In the genomic region with DNA sequence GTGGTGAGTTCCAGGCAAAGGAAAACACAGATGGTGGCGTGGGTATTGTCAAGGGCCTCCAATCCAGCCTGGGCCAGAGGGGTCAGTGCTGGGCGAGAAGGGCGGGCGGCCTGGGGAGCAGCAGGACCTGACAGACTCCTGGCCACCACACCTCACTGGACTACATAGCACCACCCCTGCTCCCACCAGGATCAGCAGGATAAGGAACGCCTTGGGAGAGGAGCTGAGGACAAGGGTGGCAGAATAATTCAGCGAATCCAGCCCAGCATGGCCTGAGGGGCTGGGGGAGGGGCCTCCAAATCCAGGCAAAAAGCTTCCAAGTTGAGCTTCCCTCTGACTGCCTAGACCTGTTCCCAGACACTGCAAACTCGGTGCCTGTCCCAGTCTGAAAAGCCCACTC, we compare ENCODE assay signal across 24 cellular contexts. TPM values are rescaled to one million over a fixed set of nuclear protein-coding genes. Genes with fewer than 3 reads are reported as not detected.
DNase-seq lines count a peak whose midpoint lies in the region; ATAC-seq and TF ChIP-seq lines count a peak whose summit lies in the region.
"Had no signal": no experiment of that assay in that cellular context is flagged by ENCODE, and none has a peak within 500 bp of the region (broad histone marks: within the 10 kb centered on the region; RNA-seq: fewer than 3 reads in every experiment).

No MANE protein-coding gene starts in this region.

- H3K4me3 Mint-ChIP-seq in type B pancreatic cell: peak overlapping the region; percentile 57
- H3K4me3 Mint-ChIP-seq in CD4-positive, alpha-beta T cell: no peak overlapping the region
- H3K4me3 Mint-ChIP-seq: CD4-positive, CD25-positive, alpha-beta regulatory T cell had no signal

- CTCF ChIA-PET in HEK293 (lab: Yijun Ruan, JAX): interaction anchor here (0.6 to 9.1 kb wide), 10 partner anchors 9 to 405 kb away, joined by 3 to 112 read pairs (median 4); a partner anchor contains a TSS
- CTCF ChIA-PET in RWPE1 (lab: Yijun Ruan, JAX): interaction anchor here (1.0 kb wide), 1 partner anchor 95 kb away, joined by 3 read pairs; no protein-coding TSS in a partner anchor
- CTCF ChIA-PET in CD4-positive, alpha-beta T cell (lab: Charles Lee): interaction anchor here (1.3 kb wide), 1 partner anchor 23 kb away, joined by 3 read pairs; no protein-coding TSS in a partner anchor

- peaks cover 34% of the 10 kb centered on the region for H3K4me1 ChIP-seq in HEK293 (ENCODE audit: control insufficient read depth, insufficient read depth, low read length)
- H3K4me1 ChIP-seq: BE2C had no signal

- H3K36me3 Mint-ChIP-seq in type B pancreatic cell: no peaks in the 10 kb centered on the region
- H3K36me3 Mint-ChIP-seq in CD4-positive, alpha-beta T cell (ENCODE audit: low read depth): no peaks in the 10 kb centered on the region
- H3K36me3 Mint-ChIP-seq: CD4-positive, CD25-positive, alpha-beta regulatory T cell had no signal

- intact Hi-C loops in CD4-positive, alpha-beta T cell (cut with DNase I, micrococcal nuclease): no loop called here

- H3K27me3 ChIP-seq in CD4-positive, alpha-beta T cell (ENCODE audit: control insufficient read depth, insufficient read depth, low read length): peaks cover 71% of the 10 kb centered on the region
- H3K27me3 ChIP-seq: MG63 had no signal

- TF ChIP-seq CTCF in HEK293 (tag by site-specific recombination; IDR thresholded peaks at IDR 0.05) (no peak), RWPE1 (conservative IDR thresholded peaks at IDR 0.05; ENCODE audit: low read depth) (no peak), type B pancreatic cell (conservative IDR thresholded peaks at IDR 0.05) (no peak)
- no peak for TF ChIP-seq CTCF in CD4-positive, alpha-beta T cell (IDR thresholded peaks at IDR 0.05)

- no peak overlapping the region for H3K27ac Mint-ChIP-seq in type B pancreatic cell
- H3K27ac Mint-ChIP-seq in CD4-positive, alpha-beta T cell: no peak overlapping the region
- H3K27ac Mint-ChIP-seq: CD4-positive, CD25-positive, alpha-beta regulatory T cell had no signal

- H3K4me3 ChIP-seq in HEK293 (ENCODE audit: low read depth, low read length) (no peak overlapping the region), iPS-18c (ENCODE audit: insufficient read depth, low read depth, low read length) (0 out of 2 replicates have a peak overlapping the region, but pooled peaks have one; percentile 4)
- H3K4me3 ChIP-seq: GM23248, K562, MG63 had no signal

- ATAC-seq in CD4-positive, alpha-beta T cell (ENCODE audit: poor library complexity): no peak
- ATAC-seq: HCT116, K562 had no signal

- POLR2A ChIA-PET in HEK293 (lab: Yijun Ruan, JAX) (interaction anchor here (0.5 to 1.2 kb wide), 3 partner anchors 20 to 423 kb away, joined by 3 to 6 read pairs (median 4); a partner anchor contains a TSS), RWPE1 (lab: Yijun Ruan, JAX; ENCODE audit: low non-redundant PET) (interaction anchor here (0.8 kb wide), 1 partner anchor 19 kb away, joined by 3 read pairs; a partner anchor contains a TSS)
- POLR2A ChIA-PET in CD4-positive, alpha-beta T cell (lab: Charles Lee): no interaction called here

- no peaks in the 10 kb centered on the region for H3K9me3 ChIP-seq in HEK293 (ENCODE audit: control insufficient read depth, insufficient read depth, low read depth, low read length)
- H3K9me3 ChIP-seq in iPS-18c (ENCODE audit: control insufficient read depth, insufficient read depth, low read length): no peaks in the 10 kb centered on the region
- no peaks in the 10 kb centered on the region for H3K9me3 ChIP-seq in CD4-positive, alpha-beta T cell (ENCODE audit: control insufficient read depth, low read length)
- H3K9me3 ChIP-seq: BE2C, MG63 had no signal

- H3K9me3 Mint-ChIP-seq in type B pancreatic cell: peaks cover 3% of the 10 kb centered on the region
- H3K9me3 Mint-ChIP-seq in CD4-positive, alpha-beta T cell: no peaks in the 10 kb centered on the region

- H3K27me3 Mint-ChIP-seq in type B pancreatic cell: peaks cover 82% of the 10 kb centered on the region
- H3K27me3 Mint-ChIP-seq in CD4-positive, alpha-beta T cell: peaks cover 77% of the 10 kb centered on the region

- DNase-seq in RWPE1 (ENCODE audit: low spot score) (no peak), type B pancreatic cell (ENCODE audit: extremely low spot score, unreplicated experiment) (no peak), NCI-H2081 treated with DMSO at 0.1 percent for 48 hours (lab: John Stamatoyannopoulos, UW) (no peak), NCI-H2029 treated with DMSO at 0.1 percent for 48 hours (lab: John Stamatoyannopoulos, UW) (no peak)
- DNase-seq in CD4-positive, alpha-beta T cell: no peak
- DNase-seq: BE2C; CD4-positive, CD25-positive, alpha-beta regulatory T cell; DMS79 treated with DMSO at 0.1 percent for 48 hours; GM23248; MG63; NCI-H1417 treated with DMSO at 0.1 percent for 48 hours; NCI-H187 treated with DMSO at 0.1 percent for 48 hours; NCI-H510A; NCI-H774; NK-92 treated with Interleukin-12 subunit alpha and Interleukin-12 subunit beta, amount 100 ng/mL, for 24 hours; Right ventricle myocardium superior; SW 1271 had no signal

- peaks cover 0 to 6% of the 10 kb centered on the region in 2 experiments; a peak in 1 of 3 replicates for H3K36me3 ChIP-seq in HEK293 (ENCODE audit: control insufficient read depth in 2 of 2, insufficient read depth in 1 of 2, low read length in 2 of 2)
- H3K36me3 ChIP-seq: BE2C had no signal

- H3K27ac ChIP-seq in HEK293 (ENCODE audit: extremely low read depth, low read depth, low read length) (peak overlapping the region; percentile 83), RWPE1 (peak overlapping the region; percentile 51)
- H3K27ac ChIP-seq in CD4-positive, alpha-beta T cell (ENCODE audit: low read depth, low read length): no peak overlapping the region
- H3K27ac ChIP-seq: GM23248 had no signal

- H3K4me1 Mint-ChIP-seq in type B pancreatic cell (ENCODE audit: unreplicated experiment): peaks cover 32% of the 10 kb centered on the region
- H3K4me1 Mint-ChIP-seq in CD4-positive, alpha-beta T cell (ENCODE audit: low read depth): peaks cover 25% of the 10 kb centered on the region

TF ChIP-seq in HEK293, 187 proteins besides CTCF, POLR2A, EP300 and RAD21:
- no peak for TF ChIP-seq ZNF558 (tag by site-specific recombination; IDR thresholded peaks at IDR 0.05)
- TF ChIP-seq ZXDB (tag by site-specific recombination; IDR thresholded peaks at IDR 0.05): no peak
- TF ChIP-seq, protein P1, sequence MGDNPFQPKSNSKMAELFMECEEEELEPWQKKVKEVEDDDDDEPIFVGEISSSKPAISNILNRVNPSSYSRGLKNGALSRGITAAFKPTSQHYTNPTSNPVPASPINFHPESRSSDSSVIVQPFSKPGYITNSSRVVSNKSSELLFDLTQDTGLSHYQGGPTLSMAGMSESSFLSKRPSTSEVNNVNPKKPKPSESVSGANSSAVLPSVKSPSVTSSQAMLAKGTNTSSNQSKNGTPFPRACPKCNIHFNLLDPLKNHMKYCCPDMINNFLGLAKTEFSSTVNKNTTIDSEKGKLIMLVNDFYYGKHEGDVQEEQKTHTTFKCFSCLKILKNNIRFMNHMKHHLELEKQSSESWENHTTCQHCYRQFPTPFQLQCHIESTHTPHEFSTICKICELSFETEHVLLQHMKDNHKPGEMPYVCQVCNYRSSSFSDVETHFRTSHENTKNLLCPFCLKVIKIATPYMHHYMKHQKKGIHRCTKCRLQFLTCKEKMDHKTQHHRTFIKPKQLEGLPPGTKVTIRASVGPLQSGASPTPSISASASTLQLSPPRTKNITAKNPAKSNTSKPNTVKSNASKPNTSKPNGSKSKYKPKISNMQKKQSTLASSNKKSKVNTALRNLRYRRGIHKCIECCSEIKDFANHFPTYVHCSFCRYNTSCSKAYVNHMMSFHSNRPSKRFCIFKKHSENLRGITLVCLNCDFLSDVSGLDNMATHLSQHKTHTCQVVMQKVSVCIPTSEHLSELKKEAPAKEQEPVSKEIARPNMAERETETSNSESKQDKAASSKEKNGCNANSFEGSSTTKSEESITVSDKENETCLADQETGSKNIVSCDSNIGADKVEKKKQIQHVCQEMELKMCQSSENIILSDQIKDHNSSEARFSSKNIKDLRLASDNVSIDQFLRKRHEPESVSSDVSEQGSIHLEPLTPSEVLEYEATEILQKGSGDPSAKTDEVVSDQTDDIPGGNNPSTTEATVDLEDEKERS (tag by site-specific recombination; IDR thresholded peaks at IDR 0.05): no peak
- TF ChIP-seq ZNF701 (tag by site-specific recombination; IDR thresholded peaks at IDR 0.05): no peak
- TF ChIP-seq, protein P2, sequence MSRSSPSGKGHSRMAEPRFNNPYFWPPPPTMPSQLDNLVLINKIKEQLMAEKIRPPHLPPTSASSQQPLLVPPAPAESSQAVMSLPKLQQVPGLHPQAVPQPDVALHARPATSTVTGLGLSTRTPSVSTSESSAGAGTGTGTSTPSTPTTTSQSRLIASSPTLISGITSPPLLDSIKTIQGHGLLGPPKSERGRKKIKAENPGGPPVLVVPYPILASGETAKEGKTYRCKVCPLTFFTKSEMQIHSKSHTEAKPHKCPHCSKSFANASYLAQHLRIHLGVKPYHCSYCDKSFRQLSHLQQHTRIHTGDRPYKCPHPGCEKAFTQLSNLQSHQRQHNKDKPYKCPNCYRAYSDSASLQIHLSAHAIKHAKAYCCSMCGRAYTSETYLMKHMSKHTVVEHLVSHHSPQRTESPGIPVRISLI (tag by site-specific recombination; IDR thresholded peaks at IDR 0.05): no peak
- no peak for TF ChIP-seq ZNF548 (tag by site-specific recombination; IDR thresholded peaks at IDR 0.05)
- TF ChIP-seq, protein P3, sequence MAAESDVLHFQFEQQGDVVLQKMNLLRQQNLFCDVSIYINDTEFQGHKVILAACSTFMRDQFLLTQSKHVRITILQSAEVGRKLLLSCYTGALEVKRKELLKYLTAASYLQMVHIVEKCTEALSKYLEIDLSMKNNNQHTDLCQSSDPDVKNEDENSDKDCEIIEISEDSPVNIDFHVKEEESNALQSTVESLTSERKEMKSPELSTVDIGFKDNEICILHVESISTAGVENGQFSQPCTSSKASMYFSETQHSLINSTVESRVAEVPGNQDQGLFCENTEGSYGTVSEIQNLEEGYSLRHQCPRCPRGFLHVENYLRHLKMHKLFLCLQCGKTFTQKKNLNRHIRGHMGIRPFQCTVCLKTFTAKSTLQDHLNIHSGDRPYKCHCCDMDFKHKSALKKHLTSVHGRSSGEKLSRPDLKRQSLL (tag by site-specific recombination; IDR thresholded peaks at IDR 0.05): no peak
- no peak for TF ChIP-seq ZNF391 (tag by site-specific recombination; IDR thresholded peaks at IDR 0.05; ENCODE audit: borderline replicate concordance, low read depth)
- TF ChIP-seq ZNF76 (tag by site-specific recombination; IDR thresholded peaks at IDR 0.05; ENCODE audit: borderline replicate concordance, low read depth): no peak
- no peak for TF ChIP-seq FEZF1 (tag by site-specific recombination; IDR thresholded peaks at IDR 0.05)

RNA-seq across cellular contexts. Expression of a gene that starts 6.5 kb away (rescaled TPM):
- total RNA-seq in type B pancreatic cell (ENCODE audit: low replicate concordance): 3.1 and 10.4 TPM in 2 replicates
- under 1 TPM; 0.59 to 0.85 TPM for total RNA-seq in CD4-positive, alpha-beta T cell
- total RNA-seq: CD4-positive, CD25-positive, alpha-beta regulatory T cell; GM23248; Right ventricle myocardium superior had no signal

RNA-seq across cellular contexts. Expression of a gene that starts 19.5 kb away (rescaled TPM):
- total RNA-seq in type B pancreatic cell (ENCODE audit: low replicate concordance): 15.9 and 16.7 TPM in 2 replicates
- total RNA-seq in CD4-positive, alpha-beta T cell: not detected
- total RNA-seq: A673; CD4-positive, CD25-positive, alpha-beta regulatory T cell; K562; OCI-LY7; Right ventricle myocardium superior; SK-MEL-5 had no signal

Comparison
In these comparisons a context has a peak if more than half of its experiments do, and no peak if none do; other contexts are left out.
1. RNA of a gene that starts 19.5 kb away (total RNA-seq): 15.9 to 16.7 TPM in type B pancreatic cell; not detected in CD4-positive, alpha-beta T cell; every median in the first group is over 10 times any median in the second.